In the genomic region with DNA sequence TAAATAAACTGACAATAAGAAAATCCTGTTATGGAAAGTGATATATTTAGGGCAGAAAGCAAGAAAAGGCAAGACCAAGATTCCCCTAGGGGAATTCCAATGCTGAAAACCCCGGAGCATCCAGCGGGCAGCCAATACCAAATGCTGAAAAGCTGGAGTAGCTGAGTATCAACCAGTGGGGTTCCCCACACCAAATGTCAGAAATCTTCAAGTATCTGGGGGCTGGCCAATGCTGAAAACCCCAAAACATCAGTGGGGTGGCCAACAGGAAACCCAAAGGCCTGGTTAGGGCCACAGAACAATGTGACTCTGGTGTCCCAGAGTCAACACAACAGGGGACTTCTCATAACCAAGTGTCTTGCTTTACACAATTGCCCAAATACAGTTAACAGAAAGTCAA, we compare ENCODE assay signal across 19 cellular contexts.
A peak's percentile ranks its signal among the peaks of the same experiment; 100 is the strongest.
DNase-seq lines count a peak whose midpoint lies in the region; ATAC-seq, FAIRE-seq and TF ChIP-seq lines count a peak whose summit lies in the region.
"Had no signal": no experiment of that assay in that cellular context is flagged by ENCODE, and none has a peak within 500 bp of the region (broad histone marks: within the 10 kb centered on the region; RNA-seq: fewer than 3 reads in every experiment).

No MANE protein-coding gene starts in this region.

- H3K27me3 ChIP-seq in psoas muscle (ENCODE audit: insufficient read depth in 3 of 3, low read length in 2 of 3) (no peaks in the 10 kb centered on the region), spleen (replicated peaks in 1 of 7) (no peaks in the 10 kb centered on the region)

- TF ChIP-seq POLR2A in GM12892 (IDR thresholded peaks at IDR 0.05; ENCODE audit: low read depth, low read length) (no peak), spleen (IDR thresholded peaks at IDR 0.05) (no peak)

- H3K27ac ChIP-seq in SK-N-MC (peak overlapping the region; percentile 55), psoas muscle (no peak overlapping the region), spleen (no peak overlapping the region)
- H3K27ac ChIP-seq: A549, C4-2B had no signal

- no peaks in the 10 kb centered on the region for H3K36me3 ChIP-seq in SK-N-MC (ENCODE audit: insufficient read depth, low read length)
- H3K36me3 ChIP-seq in psoas muscle (ENCODE audit: insufficient read depth in 1 of 2, low read depth in 1 of 2): no peaks in the 10 kb centered on the region
- H3K36me3 ChIP-seq in spleen: no peaks in the 10 kb centered on the region

- H3K9ac ChIP-seq in SK-N-MC (ENCODE audit: insufficient read length): no peak overlapping the region

- 66 to 92% (median 85%) methylated on average over 2 of the region's 2 CpGs for WGBS in psoas muscle, 3 donors
- 48 to 92% (median 78%) methylated on average over 2 of the region's 2 CpGs for WGBS in spleen, 5 donors

- intact Hi-C loops in psoas muscle (cut with DNase I) (no loop called here), spleen (cut with DNase I; ENCODE audit: low total_unique reads) (no loop called here), left ventricle myocardium superior (cut with micrococcal nuclease) (no loop called here)

- TF ChIP-seq CTCF in psoas muscle (IDR thresholded peaks at IDR 0.05) (no peak), spleen (IDR thresholded peaks at IDR 0.05 in 8 of 11, conservative IDR thresholded peaks at IDR 0.05 in 3 of 11) (no peak)

- no peak for DNase-seq in GM12892 (ENCODE audit: insufficient read length)
- DNase-seq in SK-N-MC (ENCODE audit: low read depth, low spot score): no peak
- DNase-seq in psoas muscle: no peak
- no peak for DNase-seq in spleen
- DNase-seq in left ventricle myocardium superior: no peak
- DNase-seq: Karpas-422, MM.1S, NCI-H1105 treated with DMSO at 0.1 percent for 48 hours, NCI-H187, NCI-H2171, OCI-M1, RPMI8226, SW 1271 had no signal

- no peaks in the 10 kb centered on the region for H3K9me3 ChIP-seq in SK-N-MC (ENCODE audit: low read depth, low read length)
- H3K9me3 ChIP-seq in psoas muscle: no peaks in the 10 kb centered on the region
- no peaks in the 10 kb centered on the region for H3K9me3 ChIP-seq in spleen
- H3K9me3 ChIP-seq: A549 had no signal

- H3K4me3 ChIP-seq in SK-N-MC (no peak overlapping the region), psoas muscle (no peak overlapping the region), spleen (no peak overlapping the region)
- H3K4me3 ChIP-seq: A549 had no signal

- FAIRE-seq in GM12892 (lab: Jason Lieb, UNC): peak; percentile 48
- FAIRE-seq: A549, H1 had no signal

- H3K4me1 ChIP-seq in psoas muscle: no peaks in the 10 kb centered on the region
- H3K4me1 ChIP-seq in spleen: no peaks in the 10 kb centered on the region
- H3K4me1 ChIP-seq: A549 had no signal

- ATAC-seq in GM21717 (IDR thresholded peaks at IDR 0.05; ENCODE audit: unreplicated experiment): peak; percentile 79
- ATAC-seq in HG02870 (IDR thresholded peaks at IDR 0.05; ENCODE audit: unreplicated experiment): peak; percentile 62
- no peak for ATAC-seq in psoas muscle
- no peak for ATAC-seq in left ventricle myocardium superior
- ATAC-seq in HG03108 (IDR thresholded peaks at IDR 0.05; ENCODE audit: unreplicated experiment): no peak
- ATAC-seq: A549 had no signal

Comparison
In these comparisons a context has a peak if more than half of its experiments do, and no peak if none do; other contexts are left out.
1. ATAC-seq: peak in GM21717 (single experiment) and HG02870 (single experiment); none in psoas muscle (0 of 4), left ventricle myocardium superior (single experiment) and HG03108 (single experiment).